11 cellular contexts compared by ENCODE assay signal in the genomic region with DNA sequence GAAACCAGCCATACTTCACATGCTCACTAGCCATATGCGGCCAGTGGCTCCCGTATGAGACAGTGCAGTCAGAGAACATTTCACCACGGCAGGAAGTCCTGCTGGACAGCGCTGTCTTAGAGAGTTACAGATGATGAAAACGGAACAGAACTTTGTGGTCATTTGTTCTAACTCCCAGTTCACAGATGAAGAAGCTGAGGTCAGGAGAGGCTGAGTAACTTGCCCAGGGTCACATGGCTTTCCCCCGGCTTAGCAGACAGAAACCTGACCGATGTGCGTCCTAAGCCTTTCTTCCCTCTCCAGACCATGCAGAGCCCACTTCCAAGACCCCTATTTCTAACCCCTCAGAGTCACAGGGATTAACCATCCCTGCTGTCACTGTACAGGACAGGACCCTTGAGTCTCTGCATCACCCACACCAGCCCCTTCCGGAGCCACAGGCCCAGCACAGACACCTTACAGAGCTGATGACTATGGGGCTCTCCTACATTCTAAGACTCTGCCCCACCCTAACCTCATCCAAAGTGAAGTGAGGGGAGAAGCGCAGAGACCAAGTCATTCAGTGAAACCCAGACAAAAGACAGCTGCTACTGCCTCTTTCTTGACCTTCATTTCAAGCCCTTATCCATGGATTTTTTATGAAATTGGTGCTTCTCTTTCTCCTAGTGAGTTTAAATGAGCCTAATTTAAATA.
DNase-seq lines count a peak whose midpoint lies in the region; ATAC-seq and TF ChIP-seq lines count a peak whose summit lies in the region.
"Had no signal": no experiment of that assay in that cellular context is flagged by ENCODE, and none has a peak within 500 bp of the region (broad histone marks: within the 10 kb centered on the region; RNA-seq: fewer than 3 reads in every experiment).

No MANE protein-coding gene starts in this region.

- H3K9ac ChIP-seq in BLaER1 treated with 17β-estradiol and CSF1 and Interleukin-3, amounts not matched to agents 10 nM and 100 nM, result no peak overlapping the region
- H3K9ac ChIP-seq in smooth muscle cell (ENCODE audit: low read depth), result no peak overlapping the region

- DNase-seq in SJSA1 (ENCODE audit: low read depth in 1 of 2, low spot score in 2 of 2) (no peak), smooth muscle cell (lab: John Stamatoyannopoulos, UW; ENCODE audit: unreplicated experiment) (no peak), right atrium auricular region (ENCODE audit: low spot score) (no peak), AG08395 (ENCODE audit: low spot score) (no peak), HK-2 (ENCODE audit: unreplicated experiment) (no peak)
- DNase-seq: CD8-positive, alpha-beta T cell; right lobe of liver had no signal

- H3K36me3 ChIP-seq in BLaER1 treated with 17β-estradiol and CSF1 and Interleukin-3, amounts not matched to agents 10 nM and 100 nM, result no peaks in the 10 kb centered on the region
- H3K36me3 ChIP-seq in SJSA1 (peaks cover 8% of the 10 kb centered on the region; the same call in 1 of the 2 replicates), smooth muscle cell (ENCODE audit: low read depth) (no peaks in the 10 kb centered on the region), right atrium auricular region (peaks cover 18% of the 10 kb centered on the region)

- H4K20me1 ChIP-seq in BLaER1 treated with 17β-estradiol and CSF1 and Interleukin-3, amounts not matched to agents 10 nM and 100 nM, result no peaks in the 10 kb centered on the region; a peak in 1 of 22 replicates
- no peaks in the 10 kb centered on the region for H4K20me1 ChIP-seq in smooth muscle cell (ENCODE audit: low read depth)

- no peaks in the 10 kb centered on the region for H3F3A ChIP-seq in smooth muscle cell (ENCODE audit: low read depth)

- H3K9me3 ChIP-seq in BLaER1 treated with 17β-estradiol and CSF1 and Interleukin-3, amounts not matched to agents 10 nM and 100 nM (replicated peaks in 1 of 11), result no peaks in the 10 kb centered on the region
- H3K9me3 ChIP-seq in SJSA1 (replicated peaks) (no peaks in the 10 kb centered on the region), smooth muscle cell (replicated peaks; ENCODE audit: low read depth) (no peaks in the 10 kb centered on the region), right atrium auricular region (no peaks in the 10 kb centered on the region)
- H3K9me3 ChIP-seq: right lobe of liver, thoracic aorta had no signal

- H3K4me2 ChIP-seq in BLaER1 treated with 17β-estradiol and CSF1 and Interleukin-3, amounts not matched to agents 10 nM and 100 nM, result peak overlapping the region; percentile 10 to 63 (median 46); a peak in 20 of 22 replicates
- H3K4me2 ChIP-seq in smooth muscle cell, result no peak overlapping the region

- H3K27ac ChIP-seq in BLaER1 treated with 17β-estradiol and CSF1 and Interleukin-3, amounts not matched to agents 10 nM and 100 nM, result peak overlapping the region in 1 of 11 experiments; percentile 33; a peak in 1 of 22 replicates
- H3K27ac ChIP-seq in SJSA1, result peak overlapping the region; percentile 28; the same call in 1 of the 2 replicates
- no peak overlapping the region for H3K27ac ChIP-seq in smooth muscle cell (ENCODE audit: low read depth)
- no peak overlapping the region for H3K27ac ChIP-seq in right atrium auricular region
- H3K27ac ChIP-seq: right lobe of liver, thoracic aorta had no signal

- ATAC-seq in GM19328 (IDR thresholded peaks at IDR 0.05; ENCODE audit: unreplicated experiment), result peak; percentile 63
- ATAC-seq in HG02981 (IDR thresholded peaks at IDR 0.05; ENCODE audit: unreplicated experiment), result peak; percentile 80
- ATAC-seq: CD8-positive, alpha-beta T cell had no signal

- H3K4me3 ChIP-seq in BLaER1 treated with 17β-estradiol and CSF1 and Interleukin-3, amounts not matched to agents 10 nM and 100 nM, result no peak overlapping the region
- H3K4me3 ChIP-seq in SJSA1 (no peak overlapping the region), smooth muscle cell (no peak overlapping the region), right atrium auricular region (no peak overlapping the region)
- H3K4me3 ChIP-seq: right lobe of liver, thoracic aorta had no signal

- TF ChIP-seq CTCF in smooth muscle cell (IDR thresholded peaks at IDR 0.05; ENCODE audit: borderline replicate concordance, insufficient read depth, poor library complexity, severe bottlenecking) (no peak), right atrium auricular region (IDR thresholded peaks at IDR 0.05) (no peak)

- no peak overlapping the region for H2AFZ ChIP-seq in smooth muscle cell (ENCODE audit: low read depth)

- no peaks in the 10 kb centered on the region for H3K79me2 ChIP-seq in smooth muscle cell (ENCODE audit: low read depth)

- peaks cover 0 to 33% (median 0%) of the 10 kb centered on the region in 11 experiments; a peak in 4 of 22 replicates for H3K27me3 ChIP-seq in BLaER1 treated with 17β-estradiol and CSF1 and Interleukin-3, amounts not matched to agents 10 nM and 100 nM
- H3K27me3 ChIP-seq in SJSA1 (replicated peaks) (no peaks in the 10 kb centered on the region), smooth muscle cell (ENCODE audit: low read depth) (no peaks in the 10 kb centered on the region), right atrium auricular region (no peaks in the 10 kb centered on the region)
- H3K27me3 ChIP-seq: right lobe of liver had no signal

- H3K4me1 ChIP-seq in BLaER1 treated with 17β-estradiol and CSF1 and Interleukin-3, amounts not matched to agents 10 nM and 100 nM, result peaks cover 9 to 71% (median 48%) of the 10 kb centered on the region in 10 experiments; a peak in 18 of 20 replicates
- H3K4me1 ChIP-seq in SJSA1 (replicated peaks) (peaks cover 4% of the 10 kb centered on the region; the same call in 1 of the 2 replicates), smooth muscle cell (ENCODE audit: low read depth) (no peaks in the 10 kb centered on the region), right atrium auricular region (no peaks in the 10 kb centered on the region)
- H3K4me1 ChIP-seq: right lobe of liver had no signal

- WGBS in smooth muscle cell (ENCODE audit: low lambda C conversion rate), result 91% methylated on average over 10 of the region's 10 CpGs
